ENCODE assay signal across 8 cellular contexts in genomic region chr2:71299507-71299906, GRCh38. TPM values are rescaled to one million over a fixed set of nuclear protein-coding genes. Genes with fewer than 3 reads are reported as not detected.
A peak's percentile ranks its signal among the peaks of the same experiment; 100 is the strongest.
DNase-seq lines count a peak whose midpoint lies in the region; ATAC-seq and TF ChIP-seq lines count a peak whose summit lies in the region.

No MANE protein-coding gene starts in this region.

- no peak for ATAC-seq in left ventricle myocardium superior
- no peak for ATAC-seq in GM18520 (IDR thresholded peaks at IDR 0.05; ENCODE audit: unreplicated experiment)
- no peak for ATAC-seq in HG03469 (IDR thresholded peaks at IDR 0.05; ENCODE audit: unreplicated experiment)
- no peak for ATAC-seq in HG03521 (IDR thresholded peaks at IDR 0.05; ENCODE audit: unreplicated experiment)

- H3K4me1 ChIP-seq in right atrium auricular region, result no peaks in the 10 kb centered on the region
- no peaks in the 10 kb centered on the region for H3K4me1 ChIP-seq in neuron (ENCODE audit: insufficient read depth, low read length)

- DNase-seq in right atrium auricular region (ENCODE audit: low spot score), result no peak
- no peak for DNase-seq in left ventricle myocardium superior
- peak; percentile 35 for DNase-seq in NCI-H460 (ENCODE audit: extremely low read depth, low read depth)
- DNase-seq in dorsolateral prefrontal cortex, result no peak

- H3K27ac ChIP-seq in right atrium auricular region (no peak overlapping the region), dorsolateral prefrontal cortex (peak overlapping the region in 13 of 59 donors; percentile 7 to 65 (median 33))

- H3K9me3 ChIP-seq in right atrium auricular region (no peaks in the 10 kb centered on the region), neuron (ENCODE audit: low read length) (no peaks in the 10 kb centered on the region)

- H3K27me3 ChIP-seq in right atrium auricular region (no peaks in the 10 kb centered on the region), dorsolateral prefrontal cortex (no peaks in the 10 kb centered on the region), neuron (ENCODE audit: insufficient read depth, low read length) (no peaks in the 10 kb centered on the region)

- TF ChIP-seq CTCF in right atrium auricular region (IDR thresholded peaks at IDR 0.05), result peak; percentile 44 to 80
- peak; percentile 60 to 90 (median 78) for TF ChIP-seq CTCF in dorsolateral prefrontal cortex (IDR thresholded peaks at IDR 0.05 in 54 of 56, conservative IDR thresholded peaks at IDR 0.05 in 2 of 56; ENCODE audit: low read depth in 1 of 56, partially characterized antibody in 56 of 56)

- H3K36me3 ChIP-seq in right atrium auricular region (no peaks in the 10 kb centered on the region), neuron (ENCODE audit: insufficient read depth, low read length) (no peaks in the 10 kb centered on the region)

- peak overlapping the region; percentile 63 for H2AFZ ChIP-seq in neuron (ENCODE audit: low read depth, low read length)

- H3K4me3 ChIP-seq in right atrium auricular region, result no peak overlapping the region
- H3K4me3 ChIP-seq in dorsolateral prefrontal cortex, result no peak overlapping the region
- H3K4me3 ChIP-seq in neuron (ENCODE audit: low read length), result no peak overlapping the region

- intact Hi-C loops in left ventricle myocardium superior (cut with micrococcal nuclease), result loop anchor here (10.0 kb wide), 1 partner anchor 205 kb away; no protein-coding TSS in a partner anchor
- intact Hi-C loops in dorsolateral prefrontal cortex (cut with DNase I), result loop anchor here in 1 of 2 donors (1.0 to 10.0 kb wide), 3 partner anchors 33 to 211 kb away; partner anchors contain the start of gene ZNF638

RNA-seq across cellular contexts. Expression of gene ZNF638, which starts 32.1 kb away (rescaled TPM):
- total RNA-seq in right atrium auricular region, result 10 to 100 TPM; 73.9 to 77.9 TPM
- total RNA-seq in left ventricle myocardium superior, result 96.2 TPM
- total RNA-seq in NCI-H460 (2014; rRNA removed; shearing (Covaris generic)), result 127 and 137 TPM in 2 replicates
- polyA plus RNA-seq in NCI-H460 (2014; cell fraction: nucleus; rRNA removed), result 114 and 141 TPM in 2 replicates
- total RNA-seq in dorsolateral prefrontal cortex, result 100 to 1,000 TPM; 180 to 307 (median 230) TPM
